In the genomic region with DNA sequence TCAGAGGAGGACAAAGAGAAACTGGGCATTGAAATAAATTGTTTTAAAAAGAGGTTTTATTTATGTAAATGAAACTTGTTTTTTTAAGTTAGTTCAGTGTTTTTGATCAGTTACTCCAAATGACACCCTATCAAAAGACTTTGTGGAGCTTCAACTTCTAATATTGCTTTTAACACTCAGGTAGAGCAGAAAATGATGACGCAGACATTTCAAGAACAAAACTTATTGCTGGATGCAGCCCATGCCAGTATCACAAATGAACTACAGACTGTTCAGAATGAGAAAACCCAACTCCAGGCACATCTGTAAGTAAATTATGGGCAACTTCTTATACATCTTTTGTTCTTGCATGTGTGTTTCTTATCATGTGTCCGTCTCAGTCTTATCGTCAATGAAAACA, we compare ENCODE assay signal across 20 cellular contexts. TPM values are rescaled to one million over a fixed set of nuclear protein-coding genes. Genes with fewer than 3 reads are reported as not detected.
DNase-seq lines count a peak whose midpoint lies in the region; ATAC-seq, FAIRE-seq and TF ChIP-seq lines count a peak whose summit lies in the region.
"Had no signal": no experiment of that assay in that cellular context is flagged by ENCODE, and none has a peak within 500 bp of the region (broad histone marks: within the 10 kb centered on the region; RNA-seq: fewer than 3 reads in every experiment).

No MANE protein-coding gene starts in this region.

- WGBS in HepG2 (ENCODE audit: low lambda C conversion rate), result 98% methylated on average over 3 of the region's 3 CpGs
- 97% methylated on average over 3 of the region's 3 CpGs for WGBS in right lobe of liver (ENCODE audit: insufficient coverage, low coverage, low lambda C conversion rate, missing lambda C conversion rate)
- 100% methylated on average over 3 of the region's 3 CpGs for WGBS in mesenchymal stem cell

- FAIRE-seq in HepG2 (lab: Jason Lieb, UNC), result no peak
- no peak for FAIRE-seq in D721Med (lab: Jason Lieb, UNC)
- FAIRE-seq: GM12891, GM19239 had no signal

- no peak overlapping the region for H2BK120ac ChIP-seq in mesenchymal stem cell (ENCODE audit: low read depth, low read length)

- no TSS peak for BruUV-seq in HepG2 (replicated peaks; lab: Mats Ljungman, UMichigan)

- H2AK5ac ChIP-seq in mesenchymal stem cell (ENCODE audit: low read length, severe bottlenecking), result peak overlapping the region; percentile 42

- no peak overlapping the region for H3K18ac ChIP-seq in mesenchymal stem cell (ENCODE audit: low read depth in 1 of 2, low read length in 2 of 2)

- no peaks in the 10 kb centered on the region for H3K79me1 ChIP-seq in mesenchymal stem cell (replicated peaks; ENCODE audit: low read length, poor library complexity, severe bottlenecking)

- H3K9me3 ChIP-seq in HepG2 (ENCODE audit: low read length) (no peaks in the 10 kb centered on the region), right lobe of liver (no peaks in the 10 kb centered on the region), mesenchymal stem cell (ENCODE audit: control insufficient read depth, low read length) (no peaks in the 10 kb centered on the region)
- H3K9me3 ChIP-seq: BE2C, BLaER1 had no signal

- no peak overlapping the region for H3K23ac ChIP-seq in mesenchymal stem cell (ENCODE audit: low read length in 2 of 2)

- no peaks in the 10 kb centered on the region for H4K20me1 ChIP-seq in HepG2 (ENCODE audit: insufficient read depth, low read length)
- H4K20me1 ChIP-seq: BLaER1 had no signal

- H3K27me3 ChIP-seq in HepG2 (ENCODE audit: control insufficient read depth in 1 of 2, insufficient read depth in 2 of 2, low read length in 2 of 2), result no peaks in the 10 kb centered on the region
- no peaks in the 10 kb centered on the region for H3K27me3 ChIP-seq in right lobe of liver
- no peaks in the 10 kb centered on the region for H3K27me3 ChIP-seq in mesenchymal stem cell (ENCODE audit: control insufficient read depth in 1 of 2, insufficient read depth in 1 of 2, low read length in 2 of 2)
- H3K27me3 ChIP-seq: BE2C, BLaER1 had no signal

- H3K36me3 ChIP-seq in HepG2 (replicated peaks in 1 of 2; ENCODE audit: control insufficient read depth in 1 of 2, insufficient read depth in 2 of 2, low read length in 2 of 2), result peaks cover 0 to 4% of the 10 kb centered on the region in 2 experiments; a peak in 2 of 5 replicates
- no peaks in the 10 kb centered on the region for H3K36me3 ChIP-seq in right lobe of liver
- H3K36me3 ChIP-seq in mesenchymal stem cell (ENCODE audit: control insufficient read depth in 1 of 2, insufficient read depth in 2 of 2, low read depth in 1 of 2, low read length in 2 of 2), result no peaks in the 10 kb centered on the region
- H3K36me3 ChIP-seq: BE2C had no signal

- no peak for DNase-seq in HepG2 (ENCODE audit: low spot score)
- no peak for DNase-seq in right lobe of liver
- DNase-seq in fibroblast of the aortic adventitia (ENCODE audit: low read depth), result peak; percentile 5
- no peak for DNase-seq in mesenchymal stem cell
- no peak for DNase-seq in SHP77 (lab: John Stamatoyannopoulos, UW)
- no peak for DNase-seq in D721Med (ENCODE audit: insufficient read length, low spot score)
- DNase-seq: ACHN; BE2C; C1 segment of cervical spinal cord; CD4-positive, alpha-beta memory T cell; CD4-positive, CD25-positive, alpha-beta regulatory T cell; CD8-positive, alpha-beta memory T cell; COR-L47; DMS79 treated with DMSO at 0.1 percent for 48 hours; GF-D8 had no signal

- H4K91ac ChIP-seq in mesenchymal stem cell (ENCODE audit: low read length), result no peak overlapping the region

- TF ChIP-seq RAD21 in HepG2 (CRISPR knock-in tag; IDR thresholded peaks at IDR 0.05), result no peak

- CTCF ChIA-PET in HepG2 (lab: Yijun Ruan, JAX; ENCODE audit: low intra/inter-chr PET ratio, low total read pairs), result no interaction called here

- TF ChIP-seq POLR2A in HepG2 (IDR thresholded peaks at IDR 0.05; ENCODE audit: insufficient read depth in 1 of 2, low read depth in 2 of 2, low read length in 2 of 2) (no peak), right lobe of liver (IDR thresholded peaks at IDR 0.05) (no peak)

- no peak overlapping the region for H3K14ac ChIP-seq in mesenchymal stem cell (ENCODE audit: low read length in 2 of 2)

- ATAC-seq in HepG2, result no peak
- no peak for ATAC-seq in right lobe of liver

- no peak overlapping the region for H3K4ac ChIP-seq in mesenchymal stem cell (ENCODE audit: low read depth in 1 of 2, low read length in 2 of 2)

- H2BK12ac ChIP-seq in mesenchymal stem cell (ENCODE audit: low read length in 2 of 2), result no peak overlapping the region

- H3K9ac ChIP-seq in HepG2 (ENCODE audit: insufficient read depth, low read depth, low read length) (no peak overlapping the region), mesenchymal stem cell (ENCODE audit: low read length) (no peak overlapping the region)
- H3K9ac ChIP-seq: BLaER1 had no signal

- POLR2A ChIA-PET in HepG2 (lab: Yijun Ruan, JAX), result no interaction called here

- no peak overlapping the region for H2BK5ac ChIP-seq in mesenchymal stem cell (ENCODE audit: low read depth, low read length, poor library complexity, severe bottlenecking)

- in situ Hi-C loops in HepG2 (cut with HindIII; ENCODE audit: extremely low pct_ligation_motif_present, low pct_unique_long_range_greater_than_20kb), result no loop called here

- H4K8ac ChIP-seq in mesenchymal stem cell (ENCODE audit: low read length), result no peak overlapping the region

- no peaks in the 10 kb centered on the region for H3K79me2 ChIP-seq in HepG2 (ENCODE audit: insufficient read depth, low read length)

- H3K4me3 ChIP-seq in HepG2 (replicated peaks in 1 of 3; ENCODE audit: insufficient read depth in 1 of 3, low read depth in 2 of 3, low read length in 3 of 3) (no peak overlapping the region), right lobe of liver (no peak overlapping the region), fibroblast of the aortic adventitia (ENCODE audit: low read depth, low read length) (no peak overlapping the region), mesenchymal stem cell (ENCODE audit: insufficient read depth in 1 of 2, low read depth in 1 of 2, low read length in 2 of 2) (no peak overlapping the region)
- H3K4me3 ChIP-seq: BLaER1 had no signal

- no peak for TF ChIP-seq CTCF in HepG2 (CRISPR knock-in tag; IDR thresholded peaks at IDR 0.05)
- no peak for TF ChIP-seq CTCF in right lobe of liver (IDR thresholded peaks at IDR 0.05)
- TF ChIP-seq CTCF in fibroblast of the aortic adventitia (IDR thresholded peaks at IDR 0.05; ENCODE audit: insufficient read depth, low read length), result no peak
- TF ChIP-seq CTCF in D721Med (IDR thresholded peaks at IDR 0.05; ENCODE audit: insufficient read depth, missing control alignments), result no peak

- no peaks in the 10 kb centered on the region for H3K4me1 ChIP-seq in HepG2 (ENCODE audit: insufficient read depth, low read length)
- H3K4me1 ChIP-seq in right lobe of liver, result no peaks in the 10 kb centered on the region
- H3K4me1 ChIP-seq in mesenchymal stem cell (ENCODE audit: control insufficient read depth, insufficient read depth, low read depth, low read length), result no peaks in the 10 kb centered on the region
- H3K4me1 ChIP-seq: BLaER1 had no signal

- H2AFZ ChIP-seq in HepG2 (ENCODE audit: low read length) (no peak overlapping the region), mesenchymal stem cell (ENCODE audit: low read depth, low read length) (no peak overlapping the region)

- no peak overlapping the region for H3K4me2 ChIP-seq in HepG2 (ENCODE audit: low read depth, low read length)
- no peak overlapping the region for H3K4me2 ChIP-seq in mesenchymal stem cell (ENCODE audit: low read length, poor library complexity, severe bottlenecking)
- H3K4me2 ChIP-seq: BLaER1 had no signal

- no peak for TF ChIP-seq EP300 in HepG2 (IDR thresholded peaks at IDR 0.05; ENCODE audit: low read depth in 2 of 2, low read length in 2 of 2)
- TF ChIP-seq EP300 in HepG2 (CRISPR knock-in tag; IDR thresholded peaks at IDR 0.05; ENCODE audit: borderline replicate concordance), result no peak

- H2BK15ac ChIP-seq in mesenchymal stem cell (ENCODE audit: low read depth, poor library complexity, severe bottlenecking), result no peak overlapping the region

- H3K27ac ChIP-seq in HepG2 (ENCODE audit: extremely low read length, insufficient read depth, low read length) (no peak overlapping the region), right lobe of liver (no peak overlapping the region), mesenchymal stem cell (ENCODE audit: low read length, poor library complexity, severe bottlenecking) (no peak overlapping the region)
- H3K27ac ChIP-seq: 22Rv1, BLaER1 had no signal

- intact Hi-C loops in HepG2 (cut with micrococcal nuclease; ENCODE audit: unreplicated experiment), result no loop called here
- intact Hi-C loops in right lobe of liver (cut with DNase I), result no loop called here

RNA-seq across cellular contexts. Expression of a gene that starts 36.4 kb away (rescaled TPM):
- total RNA-seq in HepG2 (2016; rRNA removed; fragmentation: Illumina TruSeq; extraction: Trizol), result 9.1 and 32.6 TPM in 2 replicates
- total RNA-seq in HepG2 (2016; cell fraction: cytosol; rRNA removed; fragmentation: Illumina TruSeq; extraction: Trizol; ENCODE audit: low read depth), result 22.5 and 30.6 TPM in 2 replicates
- total RNA-seq in HepG2 (2016; cell fraction: insoluble cytoplasmic fraction; rRNA removed; fragmentation: Illumina TruSeq; extraction: Trizol), result 9.9 and 25.9 TPM in 2 replicates
- 11.8 and 12.1 TPM in 2 replicates for total RNA-seq in HepG2 (2016; cell fraction: membrane; rRNA removed; fragmentation: Illumina TruSeq; extraction: Trizol)
- 77.0 and 86.0 TPM in 2 replicates for total RNA-seq in HepG2 (2016; cell fraction: nucleus; rRNA removed; fragmentation: Illumina TruSeq; extraction: Trizol)
- 10.2 and 14.9 TPM in 2 replicates for polyA plus RNA-seq in HepG2 (2011; rRNA removed)
- polyA plus RNA-seq in HepG2 (2011; cell fraction: cytosol; rRNA removed), result 1.2 and 1.3 TPM in 2 replicates
- polyA plus RNA-seq in HepG2 (2011; cell fraction: nucleus; rRNA removed), result 48.3 and 49.7 TPM in 2 replicates
- polyA plus RNA-seq in HepG2 (2012), result 5.8 and 13.7 TPM in 2 replicates
- 1.1 and 1.8 TPM in 2 replicates for polyA plus RNA-seq in HepG2 (2016; cell fraction: cytosol; fragmentation: Illumina TruSeq; extraction: Trizol; ENCODE audit: low read depth)
- polyA plus RNA-seq in HepG2 (2016; cell fraction: insoluble cytoplasmic fraction; fragmentation: Illumina TruSeq; extraction: Trizol; ENCODE audit: low read depth), result 7.3 and 7.7 TPM in 2 replicates
- polyA plus RNA-seq in HepG2 (2016; cell fraction: membrane; fragmentation: Illumina TruSeq; extraction: Trizol; ENCODE audit: low read depth), result 2.2 and 2.5 TPM in 2 replicates
- 87.9 and 102 TPM in 2 replicates for polyA plus RNA-seq in HepG2 (2016; cell fraction: nucleus; fragmentation: Illumina TruSeq; extraction: Trizol; ENCODE audit: insufficient read depth, low read depth)
- 4.6 and 8.0 TPM in 2 replicates for polyA minus RNA-seq in HepG2 (2011; rRNA and poly(A)+ RNA removed; ENCODE audit: low replicate concordance)
- polyA minus RNA-seq in HepG2 (2011; cell fraction: cytosol; rRNA and poly(A)+ RNA removed), result 2.0 and 2.3 TPM in 2 replicates
- polyA minus RNA-seq in HepG2 (2011; cell fraction: nucleus; rRNA and poly(A)+ RNA removed), result 85.5 and 85.6 TPM in 2 replicates
- 1 to 10 TPM in 5 of 6 experiments, under 1 TPM in 1; 0.98 to 4.1 (median 1.9) TPM for total RNA-seq in right lobe of liver
- total RNA-seq in fibroblast of the aortic adventitia (ENCODE audit: low replicate concordance), result 4.0 and 19.7 TPM in 2 replicates
- polyA plus RNA-seq in mesenchymal stem cell (2013, experiment 1 of 2), result 1.1 TPM
- 0.92 TPM for polyA plus RNA-seq in mesenchymal stem cell (2013, experiment 2 of 2)
- polyA plus RNA-seq: CD14-positive monocyte; CD4-positive, alpha-beta memory T cell had no signal
